ENCODE assay signal across 18 cellular contexts in the genomic region with DNA sequence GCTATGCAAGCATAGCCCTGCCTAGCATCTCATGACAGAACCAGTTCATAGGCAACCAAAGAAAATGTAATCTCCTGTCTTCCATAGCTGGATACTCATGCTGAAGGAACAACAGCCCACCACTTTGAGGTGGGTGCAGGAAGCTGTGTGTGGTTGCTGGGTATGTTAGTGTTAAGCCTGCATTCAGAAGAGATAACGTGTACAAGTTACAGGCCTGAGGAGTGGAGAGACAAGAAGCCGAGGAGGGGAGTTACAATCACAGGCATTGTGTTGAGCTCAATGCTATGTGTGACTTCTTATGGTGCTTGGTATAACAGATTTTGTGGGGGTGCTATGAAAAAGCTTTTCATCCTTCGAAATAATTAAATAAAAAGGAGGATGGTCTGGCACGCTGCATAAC.
"Had no signal": no experiment of that assay in that cellular context is flagged by ENCODE, and none has a peak within 500 bp of the region (broad histone marks: within the 10 kb centered on the region; RNA-seq: fewer than 3 reads in every experiment).

No MANE protein-coding gene starts in this region.

- H3K4me1 ChIP-seq: breast epithelium, stomach, tibial artery, uterus had no signal

- H3K27me3 Mint-ChIP-seq: activated B cell treated with CpG ODN at 0.5 μM for 24 hours; activated CD8-positive, alpha-beta T cell treated with anti-CD3 and anti-CD28 coated beads for 36 hours; activated naive CD8-positive, alpha-beta T cell; T-helper 17 cell had no signal

- ATAC-seq: activated CD8-positive, alpha-beta T cell treated with anti-CD3 and anti-CD28 coated beads for 36 hours; esophagus mucosa; T-helper 17 cell had no signal

- DNase-seq: activated B cell treated with CpG ODN at 0.5 μM for 24 hours; activated CD4-positive, alpha-beta T cell treated with anti-CD3 and anti-CD28 coated beads for 48 hours; activated CD8-positive, alpha-beta T cell treated with anti-CD3 and anti-CD28 coated beads for 36 hours; activated gamma-delta T cell; activated T-cell treated with anti-CD3 and anti-CD28 coated beads, Interleukin-2, amount 50 U/mL, for 48 hours; aorta; kidney glomerular epithelial cell; stimulated activated CD4-positive, alpha-beta T cell treated with anti-CD3 and anti-CD28 coated beads, Interleukin-12 subunit alpha, Interleukin-12 subunit beta, amount 100 ng/mL, for 4 hours; stimulated activated CD4-positive, alpha-beta T cell treated with anti-CD3 and anti-CD28 coated beads, Interleukin-2, amount 100 ng/mL, for 24 hours; stomach; T-helper 17 cell; tibial artery; uterus had no signal

- H3K9me3 Mint-ChIP-seq: activated B cell treated with CpG ODN at 0.5 μM for 24 hours; activated CD8-positive, alpha-beta T cell treated with anti-CD3 and anti-CD28 coated beads for 36 hours; neural crest cell had no signal

- H3K4me3 ChIP-seq: breast epithelium, stomach, tibial artery, uterus had no signal

- H3K36me3 ChIP-seq: breast epithelium, stomach, tibial artery, uterus had no signal

- H3K4me1 Mint-ChIP-seq: activated B cell treated with CpG ODN at 0.5 μM for 24 hours, T-helper 17 cell had no signal

- H3K4me3 Mint-ChIP-seq: activated B cell treated with CpG ODN at 0.5 μM for 24 hours; activated CD8-positive, alpha-beta T cell treated with anti-CD3 and anti-CD28 coated beads for 36 hours; activated naive CD8-positive, alpha-beta T cell; neural crest cell; T-helper 17 cell had no signal

- H3K27ac ChIP-seq: breast epithelium, stomach, tibial artery, uterus had no signal

- H3K27ac Mint-ChIP-seq: activated B cell treated with CpG ODN at 0.5 μM for 24 hours; activated CD8-positive, alpha-beta T cell treated with anti-CD3 and anti-CD28 coated beads for 36 hours; activated naive CD8-positive, alpha-beta T cell; T-helper 17 cell had no signal

- H3K27me3 ChIP-seq: breast epithelium, stomach, tibial artery, uterus had no signal

- H3K9me3 ChIP-seq: breast epithelium, stomach, tibial artery, uterus had no signal

- FAIRE-seq: endometrium had no signal
